In the genomic region with DNA sequence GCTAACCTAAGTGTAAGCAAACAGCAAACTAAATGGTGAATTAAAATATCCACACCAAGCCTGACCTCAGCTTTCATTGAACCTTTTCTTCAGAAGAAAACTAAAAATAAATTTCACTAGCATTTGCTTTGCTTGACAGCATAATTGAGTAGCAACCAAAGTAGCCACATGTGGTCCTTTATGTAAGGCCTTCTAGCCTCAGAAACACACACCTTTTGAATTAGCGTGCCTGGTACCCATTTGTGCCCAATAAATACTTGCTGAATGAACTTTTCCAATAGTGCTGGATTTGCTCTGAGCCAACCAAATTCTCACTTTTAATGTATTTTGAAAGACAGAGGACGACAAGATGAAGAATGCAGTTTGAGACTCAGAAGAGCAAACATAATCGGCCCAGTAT, we compare ENCODE assay signal across 1 cellular context.
TF ChIP-seq lines count a peak whose summit lies in the region.

No MANE protein-coding gene starts in this region.

TF ChIP-seq in SK-N-SH treated with all-trans-retinoic acid at 6 μM for 48 hours, 23 proteins besides CTCF, POLR2A, EP300 and RAD21 (continued from another document):
- TF ChIP-seq PATZ1 (CRISPR knock-in tag; IDR thresholded peaks at IDR 0.05; ENCODE audit: borderline replicate concordance) (no peak), TCF4 (CRISPR knock-in tag; IDR thresholded peaks at IDR 0.05; ENCODE audit: borderline replicate concordance) (no peak), OSR1 (CRISPR knock-in tag; IDR thresholded peaks at IDR 0.05) (no peak), ZFP30 (CRISPR knock-in tag; IDR thresholded peaks at IDR 0.05) (no peak), ESRRG (CRISPR knock-in tag; IDR thresholded peaks at IDR 0.05) (no peak), TOX (CRISPR knock-in tag; IDR thresholded peaks at IDR 0.05; ENCODE audit: borderline replicate concordance) (no peak), ZC3H10 (CRISPR knock-in tag; IDR thresholded peaks at IDR 0.05) (no peak)
- TF ChIP-seq, protein P1, sequence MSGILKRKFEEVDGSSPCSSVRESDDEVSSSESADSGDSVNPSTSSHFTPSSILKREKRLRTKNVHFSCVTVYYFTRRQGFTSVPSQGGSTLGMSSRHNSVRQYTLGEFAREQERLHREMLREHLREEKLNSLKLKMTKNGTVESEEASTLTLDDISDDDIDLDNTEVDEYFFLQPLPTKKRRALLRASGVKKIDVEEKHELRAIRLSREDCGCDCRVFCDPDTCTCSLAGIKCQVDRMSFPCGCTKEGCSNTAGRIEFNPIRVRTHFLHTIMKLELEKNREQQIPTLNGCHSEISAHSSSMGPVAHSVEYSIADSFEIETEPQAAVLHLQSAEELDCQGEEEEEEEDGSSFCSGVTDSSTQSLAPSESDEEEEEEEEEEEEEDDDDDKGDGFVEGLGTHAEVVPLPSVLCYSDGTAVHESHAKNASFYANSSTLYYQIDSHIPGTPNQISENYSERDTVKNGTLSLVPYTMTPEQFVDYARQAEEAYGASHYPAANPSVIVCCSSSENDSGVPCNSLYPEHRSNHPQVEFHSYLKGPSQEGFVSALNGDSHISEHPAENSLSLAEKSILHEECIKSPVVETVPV (CRISPR knock-in tag; IDR thresholded peaks at IDR 0.05) = no peak
TF ChIP-seq in SK-N-SH treated with all-trans-retinoic acid at 6 μM for 48 hours: peak in this region for 0.
